Comparison of ENCODE assay signal across 7 cellular contexts in genomic region chr1:1371741-1372711, GRCh38. TPM values are rescaled to one million over a fixed set of nuclear protein-coding genes. Genes with fewer than 3 reads are reported as not detected.
DNase-seq lines count a peak whose midpoint lies in the region; ATAC-seq and TF ChIP-seq lines count a peak whose summit lies in the region.

No MANE protein-coding gene starts in this region.

- peaks cover 13% of the 10 kb centered on the region for H3F3A ChIP-seq in MM.1S (ENCODE audit: insufficient read depth, low read length)

- peak; percentile 63 to 78 for TF ChIP-seq RAD21 in liver (IDR thresholded peaks at IDR 0.05)

- peaks cover 26% of the 10 kb centered on the region for H3K79me2 ChIP-seq in MM.1S (ENCODE audit: low read length)

- no peaks in the 10 kb centered on the region for H3K9me2 ChIP-seq in MM.1S (replicated peaks; ENCODE audit: insufficient read depth, low read length)

- H3K36me3 ChIP-seq in MM.1S (replicated peaks; ENCODE audit: insufficient read depth, low read length) = no peaks in the 10 kb centered on the region
- no peaks in the 10 kb centered on the region for H3K36me3 ChIP-seq in breast epithelium
- peaks cover 0 to 3% (median 0%) of the 10 kb centered on the region in 4 donors for H3K36me3 ChIP-seq in liver (ENCODE audit: control insufficient read depth in 4 of 4, insufficient read depth in 3 of 4, low read depth in 1 of 4, low read length in 3 of 4)

- H3K4me2 ChIP-seq in MM.1S (ENCODE audit: low read depth, low read length) = peak overlapping the region; percentile 18; the same call in 1 of the 2 replicates

- ATAC-seq in HG02970 (IDR thresholded peaks at IDR 0.05; ENCODE audit: low FRiP score, unreplicated experiment) = no peak

- DNase-seq in MM.1S = peak; percentile 47
- peak in 1 of 2 donors; percentile 81 for DNase-seq in breast epithelium (ENCODE audit: low spot score in 2 of 2)
- DNase-seq in stimulated activated CD8-positive, alpha-beta memory T cell treated with anti-CD3 and anti-CD28 coated beads, Interleukin-15, amount 100 ng/mL, for 24 hours (ENCODE audit: low read depth) = peak; percentile 69

- H3K27ac ChIP-seq in MM.1S (ENCODE audit: low read length) (no peak overlapping the region), breast epithelium (peak overlapping the region in 1 of 2 donors; percentile 40), liver (ENCODE audit: low read depth in 1 of 2, low read length in 2 of 2) (no peak overlapping the region)

- no peaks in the 10 kb centered on the region for H4K20me1 ChIP-seq in MM.1S (ENCODE audit: insufficient read depth, low read length)

- intact Hi-C loops in breast epithelium (cut with DNase I; ENCODE audit: low total_unique reads) = no loop called here

- H3K27me3 ChIP-seq in MM.1S (replicated peaks; ENCODE audit: insufficient read depth, low read length) (no peaks in the 10 kb centered on the region), breast epithelium (no peaks in the 10 kb centered on the region), liver (ENCODE audit: control insufficient read depth in 4 of 4, insufficient read depth in 4 of 4, low read length in 3 of 4) (no peaks in the 10 kb centered on the region)

- H2AFZ ChIP-seq in MM.1S (ENCODE audit: low read length) = no peak overlapping the region

- TF ChIP-seq CTCF in GM12874 (IDR thresholded peaks at IDR 0.05; ENCODE audit: insufficient read depth, low read depth, low read length) = peak; percentile 97
- TF ChIP-seq CTCF in MM.1S (IDR thresholded peaks at IDR 0.05; ENCODE audit: low read length) = peak; percentile 88
- TF ChIP-seq CTCF in WI38 (IDR thresholded peaks at IDR 0.05; ENCODE audit: low read depth, low read length) = peak; percentile 93
- TF ChIP-seq CTCF in breast epithelium (IDR thresholded peaks at IDR 0.05) = peak; percentile 68 to 89 (median 86)
- peak; percentile 80 for TF ChIP-seq CTCF in liver (IDR thresholded peaks at IDR 0.05; ENCODE audit: low read depth, low read length, missing input control)

- H3K4me3 ChIP-seq in MM.1S (ENCODE audit: low read length) (no peak overlapping the region), WI38 (ENCODE audit: low read depth, low read length) (no peak overlapping the region), breast epithelium (peak overlapping the region in 2 of 3 donors; percentile 1 to 41), liver (ENCODE audit: low read depth in 1 of 3, low read length in 3 of 3) (no peak overlapping the region)

- no peak for TF ChIP-seq POLR2A in breast epithelium (IDR thresholded peaks at IDR 0.05)

- H3K4me1 ChIP-seq in MM.1S (ENCODE audit: low read length) = peaks cover 16% of the 10 kb centered on the region
- H3K4me1 ChIP-seq in breast epithelium = peaks cover 13 to 15% of the 10 kb centered on the region in 2 donors
- H3K4me1 ChIP-seq in liver (ENCODE audit: control insufficient read depth in 4 of 4, insufficient read depth in 4 of 4, low read length in 3 of 4) = peaks cover 7 to 33% (median 28%) of the 10 kb centered on the region in 4 donors

- H3K9ac ChIP-seq in MM.1S (ENCODE audit: low read length) (no peak overlapping the region), liver (ENCODE audit: low read depth in 1 of 2, low read length in 2 of 2) (no peak overlapping the region)

- H3K9me3 ChIP-seq in MM.1S (replicated peaks; ENCODE audit: insufficient read depth, low read length) (no peaks in the 10 kb centered on the region), breast epithelium (no peaks in the 10 kb centered on the region), liver (ENCODE audit: control insufficient read depth in 4 of 4, low read length in 3 of 4) (no peaks in the 10 kb centered on the region)

- 37% methylated on average over 26 of the region's 26 CpGs for WGBS in liver

TF ChIP-seq in liver, 16 proteins besides CTCF, POLR2A, EP300 and RAD21:
- TF ChIP-seq REST (IDR thresholded peaks at IDR 0.05) = no peak
- no peak for TF ChIP-seq FOXA2 (IDR thresholded peaks at IDR 0.05)
- no peak for TF ChIP-seq SP1 (IDR thresholded peaks at IDR 0.05)
- TF ChIP-seq NR2F2 (IDR thresholded peaks at IDR 0.05) = no peak
- no peak for TF ChIP-seq ZBTB33 (IDR thresholded peaks at IDR 0.05)
- no peak for TF ChIP-seq TAF1 (conservative IDR thresholded peaks at IDR 0.05)
- no peak for TF ChIP-seq ATF3 (IDR thresholded peaks at IDR 0.05)
- TF ChIP-seq EGR1 (IDR thresholded peaks at IDR 0.05; ENCODE audit: low read depth in 2 of 2) = no peak
- no peak for TF ChIP-seq MAX (IDR thresholded peaks at IDR 0.05)
- no peak for TF ChIP-seq HNF4A (conservative IDR thresholded peaks at IDR 0.05)
- no peak for TF ChIP-seq FOXA1 (IDR thresholded peaks at IDR 0.05)
TF ChIP-seq in liver: peak in this region for 0.

RNA-seq across cellular contexts. Expression of gene AURKAIP1, which starts 3.0 kb away (rescaled TPM):
- total RNA-seq in breast epithelium (100 to 1,000 TPM in 1 of 3 donors, 10 to 100 TPM in 2; 91.3 to 116 (median 99.6) TPM), liver (10 to 100 TPM; 38.4 to 52.6 TPM)
- 100 to 1,000 TPM; 143 to 175 TPM for polyA plus RNA-seq in liver

RNA-seq across cellular contexts. Expression of gene MXRA8, which starts 13.7 kb away (rescaled TPM):
- total RNA-seq in breast epithelium = 100 to 1,000 TPM in 1 of 3 donors, 10 to 100 TPM in 2; 93.4 to 308 (median 99.8) TPM
- total RNA-seq in liver = 1 to 10 TPM; 3.2 to 5.3 TPM
- 1 to 10 TPM; 1.8 to 5.9 TPM for polyA plus RNA-seq in liver

RNA-seq across cellular contexts. Expression of gene DVL1, which starts 22.8 kb away (rescaled TPM):
- 10 to 100 TPM; 55.2 to 70.1 (median 55.2) TPM for total RNA-seq in breast epithelium
- total RNA-seq in liver = 10 to 100 TPM; 20.4 to 41.2 TPM
- 10 to 100 TPM in 1 of 2 donors, 1 to 10 TPM in 1; 5.7 to 29.2 TPM for polyA plus RNA-seq in liver

RNA-seq across cellular contexts. Expression of gene CCNL2, which starts 27.1 kb away (rescaled TPM):
- total RNA-seq in breast epithelium (100 to 1,000 TPM; 170 to 325 (median 285) TPM), liver (100 to 1,000 TPM in 1 of 2 donors, 10 to 100 TPM in 1; 47.3 to 170 TPM)
- polyA plus RNA-seq in liver = 100 to 1,000 TPM in 1 of 2 donors, 10 to 100 TPM in 1; 46.4 to 160 TPM

RNA-seq across cellular contexts. Expression of gene MRPL20, which starts 35.1 kb away (rescaled TPM):
- 100 to 1,000 TPM; 127 to 149 (median 147) TPM for total RNA-seq in breast epithelium
- 10 to 100 TPM; 47.8 to 47.9 TPM for total RNA-seq in liver
- polyA plus RNA-seq in liver = 100 to 1,000 TPM; 100 to 170 TPM

Comparison
In these comparisons a context has a peak if more than half of its experiments do, and no peak if none do; other contexts are left out.
1. H3K4me3 ChIP-seq: peak in breast epithelium (2 of 3); none in MM.1S (single experiment), WI38 (single experiment) and liver (0 of 3).
2. RNA of gene MXRA8, which starts 13.7 kb away (total RNA-seq): 93.4 to 308 TPM in breast epithelium; 3.2 to 5.3 TPM in liver; every median in the first group is over 10 times any median in the second.
3. Peak in every context shown above with its lines, with median percentiles within 50 percentile points of each other: CTCF ChIP-seq.